Comparison of ENCODE assay signal across 9 cellular contexts in genomic region chr11:119335091-119335654, GRCh38. TPM values are rescaled to one million over a fixed set of nuclear protein-coding genes. Genes with fewer than 3 reads are reported as not detected.
A peak's percentile ranks its signal among the peaks of the same experiment; 100 is the strongest.
DNase-seq lines count a peak whose midpoint lies in the region; FAIRE-seq and TF ChIP-seq lines count a peak whose summit lies in the region.
"Had no signal": no experiment of that assay in that cellular context is flagged by ENCODE, and none has a peak within 500 bp of the region (broad histone marks: within the 10 kb centered on the region; RNA-seq: fewer than 3 reads in every experiment).

No MANE protein-coding gene starts in this region.

- no peak for FAIRE-seq in kidney (lab: Jason Lieb, UNC)

- peak overlapping the region; percentile 100 for H3K27ac Mint-ChIP-seq in T-helper 2 cell treated with Interferon-gamma antibody and Interleukin-4, amounts not matched to agents 5 μg/mL and 100 μg/mL, for 36 hours
- H3K27ac Mint-ChIP-seq in activated naive CD8-positive, alpha-beta T cell treated with anti-CD3 and anti-CD28 coated beads for 36 hours: peak overlapping the region; percentile 96

- intact Hi-C loops in kidney (cut with DNase I): no loop called here

- H3K36me3 ChIP-seq in kidney (ENCODE audit: control insufficient read depth in 1 of 2, insufficient read depth in 2 of 2, low read length in 2 of 2): no peaks in the 10 kb centered on the region
- H3K36me3 ChIP-seq in subcutaneous abdominal adipose tissue (ENCODE audit: control insufficient read depth in 5 of 5, insufficient read depth in 5 of 5, low read length in 5 of 5): peaks cover 0 to 14% (median 7%) of the 10 kb centered on the region in 5 donors

- no peaks in the 10 kb centered on the region for H3K9me3 ChIP-seq in kidney (ENCODE audit: control insufficient read depth in 1 of 2, low read length in 2 of 2)
- H3K9me3 ChIP-seq in subcutaneous abdominal adipose tissue (ENCODE audit: control insufficient read depth in 5 of 5, low read length in 5 of 5): no peaks in the 10 kb centered on the region

- H3K4me3 ChIP-seq in kidney (ENCODE audit: low read length in 2 of 2) (peak overlapping the region; percentile 83 to 94), subcutaneous abdominal adipose tissue (ENCODE audit: low read depth in 1 of 5, low read length in 5 of 5) (peak overlapping the region; percentile 83 to 90 (median 87))

- H3K36me3 Mint-ChIP-seq in T-helper 2 cell treated with Interferon-gamma antibody and Interleukin-4, amounts not matched to agents 5 μg/mL and 100 μg/mL, for 36 hours (ENCODE audit: low read depth): peaks cover 16% of the 10 kb centered on the region
- H3K36me3 Mint-ChIP-seq in activated naive CD8-positive, alpha-beta T cell treated with anti-CD3 and anti-CD28 coated beads for 36 hours: peaks cover 12% of the 10 kb centered on the region

- H3K9ac ChIP-seq in kidney (ENCODE audit: low read length in 2 of 2) (peak overlapping the region; percentile 78 to 90), subcutaneous abdominal adipose tissue (ENCODE audit: low read length in 5 of 5) (peak overlapping the region; percentile 48 to 90 (median 78))

- H3K4me3 Mint-ChIP-seq in T-helper 2 cell treated with Interferon-gamma antibody and Interleukin-4, amounts not matched to agents 5 μg/mL and 100 μg/mL, for 36 hours: peak overlapping the region; percentile 99
- peak overlapping the region; percentile 100 for H3K4me3 Mint-ChIP-seq in activated naive CD8-positive, alpha-beta T cell treated with anti-CD3 and anti-CD28 coated beads for 36 hours

- H3K27me3 ChIP-seq in subcutaneous abdominal adipose tissue (ENCODE audit: control insufficient read depth in 5 of 5, insufficient read depth in 4 of 5, low read length in 5 of 5): peaks cover 0 to 3% (median 0%) of the 10 kb centered on the region in 5 donors

- no peak for DNase-seq in T-helper 2 cell treated with Interferon-gamma antibody and Interleukin-4, amounts not matched to agents 5 μg/mL and 100 μg/mL, for 36 hours (ENCODE audit: low spot score)
- DNase-seq in T-helper 2 cell (no peak), kidney (no peak), HuH-7 (ENCODE audit: low spot score) (no peak), GM19240 (ENCODE audit: insufficient read length, low spot score) (no peak), DMS153 treated with DMSO at 0.1 percent for 48 hours (lab: John Stamatoyannopoulos, UW; ENCODE audit: unreplicated experiment) (no peak)
- DNase-seq in activated naive CD8-positive, alpha-beta T cell treated with anti-CD3 and anti-CD28 coated beads for 36 hours: no peak
- DNase-seq: AML-193 had no signal

- H3K4me1 ChIP-seq in kidney (ENCODE audit: control insufficient read depth in 1 of 2, insufficient read depth in 1 of 2, low read depth in 1 of 2, low read length in 2 of 2) (peaks cover 14 to 30% of the 10 kb centered on the region in 2 donors), subcutaneous abdominal adipose tissue (ENCODE audit: control insufficient read depth in 5 of 5, insufficient read depth in 5 of 5, low read length in 5 of 5) (peaks cover 6 to 50% (median 41%) of the 10 kb centered on the region in 5 donors)

- no peaks in the 10 kb centered on the region for H3K9me3 Mint-ChIP-seq in T-helper 2 cell treated with Interferon-gamma antibody and Interleukin-4, amounts not matched to agents 5 μg/mL and 100 μg/mL, for 36 hours
- no peaks in the 10 kb centered on the region for H3K9me3 Mint-ChIP-seq in activated naive CD8-positive, alpha-beta T cell treated with anti-CD3 and anti-CD28 coated beads for 36 hours

- peaks cover 32% of the 10 kb centered on the region for H3K4me1 Mint-ChIP-seq in T-helper 2 cell treated with Interferon-gamma antibody and Interleukin-4, amounts not matched to agents 5 μg/mL and 100 μg/mL, for 36 hours (ENCODE audit: low read depth)
- H3K4me1 Mint-ChIP-seq in activated naive CD8-positive, alpha-beta T cell treated with anti-CD3 and anti-CD28 coated beads for 36 hours: peaks cover 29% of the 10 kb centered on the region

- H3K27me3 Mint-ChIP-seq in T-helper 2 cell treated with Interferon-gamma antibody and Interleukin-4, amounts not matched to agents 5 μg/mL and 100 μg/mL, for 36 hours (ENCODE audit: low read depth): peaks cover 18% of the 10 kb centered on the region
- H3K27me3 Mint-ChIP-seq in activated naive CD8-positive, alpha-beta T cell treated with anti-CD3 and anti-CD28 coated beads for 36 hours: peaks cover 19% of the 10 kb centered on the region

- TF ChIP-seq CTCF in kidney (IDR thresholded peaks at IDR 0.05; ENCODE audit: borderline replicate concordance, extremely low read depth, insufficient read depth): no peak

- no peak overlapping the region for H3K27ac ChIP-seq in kidney (ENCODE audit: low read depth in 2 of 2, low read length in 2 of 2)
- H3K27ac ChIP-seq in subcutaneous abdominal adipose tissue (ENCODE audit: low read depth, low read length): peak overlapping the region; percentile 86

RNA-seq across cellular contexts. Expression of gene RNF26, which starts 0.8 kb away (rescaled TPM):
- total RNA-seq in activated naive CD8-positive, alpha-beta T cell treated with anti-CD3 and anti-CD28 coated beads for 36 hours: 10 to 100 TPM; 31.8 to 33.0 TPM
- total RNA-seq in kidney: 23.5 TPM
- polyA plus RNA-seq in kidney (ENCODE audit: insufficient read depth, low read depth, low replicate concordance): 18.2 TPM

RNA-seq across cellular contexts. Expression of gene C1QTNF5, which starts 5.5 kb away (rescaled TPM):
- total RNA-seq in activated naive CD8-positive, alpha-beta T cell treated with anti-CD3 and anti-CD28 coated beads for 36 hours: not detected
- total RNA-seq in kidney: 42.8 TPM
- polyA plus RNA-seq in kidney (ENCODE audit: insufficient read depth, low read depth, low replicate concordance): 40.4 TPM

RNA-seq across cellular contexts. Expression of gene MFRP, which starts 11.3 kb away (rescaled TPM):
- not detected for total RNA-seq in activated naive CD8-positive, alpha-beta T cell treated with anti-CD3 and anti-CD28 coated beads for 36 hours
- not detected for total RNA-seq in kidney
- not detected for polyA plus RNA-seq in kidney (ENCODE audit: insufficient read depth, low read depth, low replicate concordance)

RNA-seq across cellular contexts. Expression of gene MCAM, which starts 18.2 kb away (rescaled TPM):
- total RNA-seq in activated naive CD8-positive, alpha-beta T cell treated with anti-CD3 and anti-CD28 coated beads for 36 hours: 1 to 10 TPM; 8.9 to 9.9 TPM
- total RNA-seq in kidney: 137 TPM
- polyA plus RNA-seq in kidney (ENCODE audit: insufficient read depth, low read depth, low replicate concordance): 42.1 TPM

RNA-seq across cellular contexts. Expression of gene USP2, which starts 46.3 kb away (rescaled TPM):
- total RNA-seq in activated naive CD8-positive, alpha-beta T cell treated with anti-CD3 and anti-CD28 coated beads for 36 hours: 1 to 10 TPM in 1 of 2 experiments, under 1 TPM in 1; 0.82 to 1.4 TPM
- 30.4 TPM for total RNA-seq in kidney
- 57.6 TPM for polyA plus RNA-seq in kidney (ENCODE audit: insufficient read depth, low read depth, low replicate concordance)

Comparison
In these comparisons a context has a peak if more than half of its experiments do, and no peak if none do; other contexts are left out.
1. RNA of gene C1QTNF5, which starts 5.5 kb away (total RNA-seq): 42.8 TPM in kidney (single experiment); not detected in activated naive CD8-positive, alpha-beta T cell treated with anti-CD3 and anti-CD28 coated beads for 36 hours; every median in the first group is over 10 times any median in the second.